ENCODE assay signal across 8 cellular contexts in the genomic region with DNA sequence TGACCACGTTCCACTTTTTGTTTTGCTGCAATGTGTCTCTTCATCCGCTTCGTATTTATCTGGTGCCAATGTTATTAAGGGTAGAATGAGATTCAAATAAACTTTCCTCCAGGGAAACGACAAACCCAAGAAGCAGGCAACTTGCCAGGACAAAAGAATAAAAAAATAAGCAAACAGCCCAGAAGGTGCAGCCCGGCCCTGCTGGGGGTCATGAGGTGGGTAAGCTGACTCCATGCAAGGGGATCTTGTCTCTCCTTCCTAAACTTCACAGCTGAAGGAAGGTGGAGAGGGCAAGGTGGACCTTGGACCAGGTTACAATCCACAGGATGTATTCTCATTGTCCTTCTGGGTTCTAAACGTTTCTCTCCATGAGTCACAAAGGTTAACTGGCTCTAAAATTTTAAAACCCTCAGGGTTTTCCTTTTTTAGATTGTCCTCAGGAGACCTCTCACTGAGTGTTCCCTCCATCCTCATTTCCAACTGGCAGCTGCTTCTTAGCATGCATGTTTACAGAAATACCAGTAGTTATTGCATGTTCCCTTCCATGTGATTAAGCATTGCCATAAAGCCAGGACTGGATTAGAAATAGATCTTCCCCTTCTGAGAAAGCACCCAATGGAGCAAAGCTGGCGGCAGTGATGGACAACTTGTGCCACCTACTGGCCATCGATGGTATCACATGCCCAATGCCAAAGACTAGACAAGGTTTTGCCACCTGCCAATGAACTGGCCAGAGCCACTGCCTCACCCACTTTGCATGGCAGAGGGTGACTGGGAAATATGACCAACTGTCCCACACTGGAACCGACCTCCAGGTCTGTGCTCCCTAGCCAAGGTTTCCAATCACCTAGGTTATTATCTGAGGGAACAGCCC.
DNase-seq lines count a peak whose midpoint lies in the region; ATAC-seq and TF ChIP-seq lines count a peak whose summit lies in the region.
"Not testable (repeated sequence)": the region's sequence is repeated elsewhere in the genome, so short reads cannot be mapped to it uniquely, and the experiment has no call there.

No MANE protein-coding gene starts in this region.

- DNase-seq in DMS53 (lab: John Stamatoyannopoulos, UW) (peak; percentile 21), H4 (ENCODE audit: low spot score) (peak; percentile 51), MG63 (peak; percentile 53), body of pancreas (peak in 3 of 4 donors; percentile 21 to 43 (median 41)), foreskin melanocyte (peak; percentile 23), thyroid gland (peak; percentile 5 to 13)
- DNase-seq in naive thymus-derived CD4-positive, alpha-beta T cell, result peak in 5 of 9 donors; percentile 15 to 20 (median 16)

- CTCF ChIA-PET in naive thymus-derived CD4-positive, alpha-beta T cell (lab: Charles Lee), result not testable (repeated sequence)

- not testable (repeated sequence) for H3K4me3 ChIP-seq in MG63; body of pancreas; naive thymus-derived CD4-positive, alpha-beta T cell (ENCODE audit: low read length); thyroid gland (replicated peaks in 1 of 3)

- not testable (repeated sequence) for H3K27ac Mint-ChIP-seq in naive thymus-derived CD4-positive, alpha-beta T cell

- TF ChIP-seq POLR2A in body of pancreas (IDR thresholded peaks at IDR 0.05); thyroid gland (IDR thresholded peaks at IDR 0.05): not testable (repeated sequence)

- not testable (repeated sequence) for H3K4me1 Mint-ChIP-seq in naive thymus-derived CD4-positive, alpha-beta T cell

- intact Hi-C loops in body of pancreas (cut with DNase I); naive thymus-derived CD4-positive, alpha-beta T cell (cut with micrococcal nuclease); thyroid gland (cut with DNase I): not testable (repeated sequence)

- not testable (repeated sequence) for H3K9me3 ChIP-seq in MG63; body of pancreas; naive thymus-derived CD4-positive, alpha-beta T cell (ENCODE audit: control insufficient read depth in 2 of 3, low read length in 3 of 3); thyroid gland

- H3K27ac ChIP-seq in body of pancreas; naive thymus-derived CD4-positive, alpha-beta T cell (ENCODE audit: low read depth, low read length): not testable (repeated sequence)
- H3K27ac ChIP-seq in thyroid gland, result peak overlapping the region; percentile 52 to 72 (median 60)

- H3K27me3 Mint-ChIP-seq in naive thymus-derived CD4-positive, alpha-beta T cell, result not testable (repeated sequence)

- peak in 3 of 7 experiments; percentile 30 to 49 (median 38) for TF ChIP-seq CTCF in body of pancreas (IDR thresholded peaks at IDR 0.05)
- TF ChIP-seq CTCF in thyroid gland (IDR thresholded peaks at IDR 0.05), result peak in 5 of 6 experiments; percentile 3 to 62 (median 20)

- H3K9me3 Mint-ChIP-seq in naive thymus-derived CD4-positive, alpha-beta T cell, result not testable (repeated sequence)

- not testable (repeated sequence) for H3K4me3 Mint-ChIP-seq in naive thymus-derived CD4-positive, alpha-beta T cell

- 28 to 36% methylated on average over 7 of the region's 9 CpGs for WGBS in body of pancreas, 2 donors
- WGBS in thyroid gland, 2 donors, result 19 to 29% methylated on average over 7 of the region's 9 CpGs

- H3K36me3 Mint-ChIP-seq in naive thymus-derived CD4-positive, alpha-beta T cell, result not testable (repeated sequence)

- H3K36me3 ChIP-seq in MG63; body of pancreas (replicated peaks in 1 of 2; ENCODE audit: insufficient read depth in 1 of 2, low read depth in 2 of 2); naive thymus-derived CD4-positive, alpha-beta T cell (ENCODE audit: control insufficient read depth in 2 of 3, insufficient read depth in 3 of 3, low read length in 3 of 3); thyroid gland: not testable (repeated sequence)

- H3K27me3 ChIP-seq in MG63; body of pancreas; naive thymus-derived CD4-positive, alpha-beta T cell (ENCODE audit: control insufficient read depth in 2 of 2, insufficient read depth in 2 of 2, low read length in 2 of 2); thyroid gland: not testable (repeated sequence)

- POLR2A ChIA-PET in naive thymus-derived CD4-positive, alpha-beta T cell (lab: Charles Lee), result not testable (repeated sequence)

- ATAC-seq in SK-N-SH treated with all-trans-retinoic acid at 6 μM for 48 hours (peak; percentile 96), body of pancreas (peak; percentile 85)
- ATAC-seq in naive thymus-derived CD4-positive, alpha-beta T cell, result peak; percentile 89

- not testable (repeated sequence) for H3K4me1 ChIP-seq in body of pancreas; naive thymus-derived CD4-positive, alpha-beta T cell (ENCODE audit: control insufficient read depth in 2 of 2, insufficient read depth in 2 of 2, low read length in 2 of 2); thyroid gland
